ENCODE assay signal across 21 cellular contexts in the genomic region with DNA sequence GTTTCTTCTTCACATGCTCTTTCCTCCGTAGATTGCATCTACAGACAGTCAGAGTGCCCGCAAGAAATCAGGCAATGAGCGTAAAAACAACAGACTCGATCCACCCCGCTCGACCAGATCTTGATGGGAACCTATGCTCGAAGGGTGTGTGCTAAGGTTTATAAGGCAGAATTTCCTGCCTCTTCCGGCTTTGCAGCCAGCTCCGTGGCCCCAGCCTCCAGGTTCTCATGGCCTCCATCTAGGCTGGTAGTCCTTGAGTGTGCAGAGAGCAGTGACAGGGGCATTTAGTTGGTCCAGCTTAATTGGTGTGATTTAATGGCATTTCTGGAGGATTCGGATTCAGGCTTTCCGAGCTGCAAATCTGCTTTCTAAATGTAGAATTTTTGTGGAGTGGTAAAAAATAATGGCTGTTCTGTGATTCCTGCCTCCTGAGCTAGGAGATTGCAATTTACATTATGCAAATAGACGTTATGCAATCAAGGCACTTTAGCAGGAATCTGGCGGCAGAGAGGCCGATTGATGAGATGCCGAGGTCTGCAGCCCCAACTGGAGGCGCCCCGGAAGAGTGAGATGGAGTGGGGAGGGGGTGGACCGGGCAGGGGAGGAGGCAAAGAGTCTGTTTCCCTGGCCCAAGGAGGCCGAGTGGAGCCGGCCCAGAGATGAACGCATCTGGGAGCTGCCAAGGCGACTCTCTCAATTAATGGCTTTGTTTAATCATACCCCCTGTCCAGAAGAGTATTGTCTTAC.
"Had no signal": no experiment of that assay in that cellular context is flagged by ENCODE, and none has a peak within 500 bp of the region (broad histone marks: within the 10 kb centered on the region; RNA-seq: fewer than 3 reads in every experiment).

No MANE protein-coding gene starts in this region.

- H3K4me1 Mint-ChIP-seq: activated CD4-positive, alpha-beta T cell treated with anti-CD3 and anti-CD28 coated beads, Interleukin-2, amount 10 ng/mL, durations not matched to agents 7 days and 5 days; activated CD8-positive, alpha-beta memory T cell treated with anti-CD3 and anti-CD28 coated beads, Interleukin-2, amount 10 ng/mL, durations not matched to agents 7 days and 5 days; activated naive CD4-positive, alpha-beta T cell treated with anti-CD3 and anti-CD28 coated beads, Interleukin-2, amount 50 U/mL, for 24 hours; central memory CD8-positive, alpha-beta T cell; natural killer cell had no signal

- ATAC-seq: activated CD8-positive, alpha-beta memory T cell treated with anti-CD3 and anti-CD28 coated beads, Interleukin-2, amount 10 ng/mL, durations not matched to agents 7 days and 5 days; activated CD8-positive, alpha-beta T cell treated with anti-CD3 and anti-CD28 coated beads for 36 hours; natural killer cell; psoas muscle; SK-N-SH treated with all-trans-retinoic acid at 6 μM for 48 hours had no signal

- H3K4me3 ChIP-seq: ascending aorta, left ventricle myocardium inferior, ovary, psoas muscle, right atrium auricular region had no signal

- H3K36me3 Mint-ChIP-seq: activated CD8-positive, alpha-beta memory T cell treated with anti-CD3 and anti-CD28 coated beads, Interleukin-2, amount 10 ng/mL, durations not matched to agents 7 days and 5 days; activated naive CD4-positive, alpha-beta T cell treated with anti-CD3 and anti-CD28 coated beads, Interleukin-2, amount 50 U/mL, for 24 hours; natural killer cell had no signal

- H3K4me3 Mint-ChIP-seq: activated CD4-positive, alpha-beta T cell treated with anti-CD3 and anti-CD28 coated beads, Interleukin-2, amount 10 ng/mL, durations not matched to agents 7 days and 5 days; activated CD8-positive, alpha-beta memory T cell treated with anti-CD3 and anti-CD28 coated beads, Interleukin-2, amount 10 ng/mL, durations not matched to agents 7 days and 5 days; activated CD8-positive, alpha-beta T cell treated with anti-CD3 and anti-CD28 coated beads for 36 hours; activated naive CD4-positive, alpha-beta T cell treated with anti-CD3 and anti-CD28 coated beads, Interleukin-2, amount 50 U/mL, for 24 hours; central memory CD8-positive, alpha-beta T cell; natural killer cell had no signal

- DNase-seq: activated CD4-positive, alpha-beta T cell treated with anti-CD3 and anti-CD28 coated beads, Interleukin-2, amount 10 ng/mL, durations not matched to agents 7 days and 5 days; activated CD4-positive, CD25-positive, alpha-beta regulatory T cell treated with anti-CD3 and anti-CD28 coated beads, Interleukin-2, amount 50 U/mL, for 72 hours; activated CD8-positive, alpha-beta memory T cell treated with anti-CD3 and anti-CD28 coated beads, Interleukin-2, amount 10 ng/mL, durations not matched to agents 7 days and 5 days; activated CD8-positive, alpha-beta T cell treated with anti-CD3 and anti-CD28 coated beads for 36 hours; activated gamma-delta T cell; activated T-cell treated with anti-CD3 and anti-CD28 coated beads for 4 hours; cortex of kidney; left ventricle myocardium inferior; midbrain; natural killer cell; psoas muscle; stimulated activated CD4-positive, alpha-beta T cell treated with anti-CD3 and anti-CD28 coated beads, Interleukin-4, amount 100 ng/mL, for 24 hours; stimulated activated naive CD4-positive, alpha-beta T cell treated with Interleukin-2 at 50 U/mL for 16 hours; trophoblast cell had no signal

- H3K27me3 ChIP-seq: ascending aorta, ovary, right atrium auricular region had no signal

- H3K27ac Mint-ChIP-seq: activated CD4-positive, alpha-beta T cell treated with anti-CD3 and anti-CD28 coated beads, Interleukin-2, amount 10 ng/mL, durations not matched to agents 7 days and 5 days; activated CD8-positive, alpha-beta memory T cell treated with anti-CD3 and anti-CD28 coated beads, Interleukin-2, amount 10 ng/mL, durations not matched to agents 7 days and 5 days; activated CD8-positive, alpha-beta T cell treated with anti-CD3 and anti-CD28 coated beads for 36 hours; activated naive CD4-positive, alpha-beta T cell treated with anti-CD3 and anti-CD28 coated beads, Interleukin-2, amount 50 U/mL, for 24 hours; natural killer cell had no signal

- H3K9me3 Mint-ChIP-seq: activated CD4-positive, alpha-beta T cell treated with anti-CD3 and anti-CD28 coated beads, Interleukin-2, amount 10 ng/mL, durations not matched to agents 7 days and 5 days; activated CD8-positive, alpha-beta T cell treated with anti-CD3 and anti-CD28 coated beads for 36 hours; activated naive CD4-positive, alpha-beta T cell treated with anti-CD3 and anti-CD28 coated beads, Interleukin-2, amount 50 U/mL, for 24 hours; central memory CD8-positive, alpha-beta T cell; natural killer cell had no signal

- H3K27ac ChIP-seq: ascending aorta, left ventricle myocardium inferior, ovary, psoas muscle, right atrium auricular region, VCaP had no signal
